In genomic region chr11:130947058-130947457, GRCh38 we compare ENCODE assay signal across 17 cellular contexts. TPM values are rescaled to one million over a fixed set of nuclear protein-coding genes. Genes with fewer than 3 reads are reported as not detected.
DNase-seq lines count a peak whose midpoint lies in the region; ATAC-seq and TF ChIP-seq lines count a peak whose summit lies in the region.
"Had no signal": no experiment of that assay in that cellular context is flagged by ENCODE, and none has a peak within 500 bp of the region (broad histone marks: within the 10 kb centered on the region; RNA-seq: fewer than 3 reads in every experiment).

No MANE protein-coding gene starts in this region.

- no peaks in the 10 kb centered on the region for H3K79me1 ChIP-seq in IMR-90 (ENCODE audit: low read depth in 1 of 2, low read length in 2 of 2)

- H2BK120ac ChIP-seq in IMR-90 (ENCODE audit: low read depth, low read length), result peak overlapping the region; percentile 78

- no peaks in the 10 kb centered on the region for H4K20me1 ChIP-seq in IMR-90 (ENCODE audit: insufficient read depth, low read length)
- H4K20me1 ChIP-seq: BLaER1 had no signal

- intact Hi-C loops in IMR-90 (cut with micrococcal nuclease), result no loop called here
- intact Hi-C loops in breast epithelium (cut with DNase I; ENCODE audit: low total_unique reads), result no loop called here
- intact Hi-C loops in tibial artery (cut with DNase I; ENCODE audit: low total_unique reads), result no loop called here

- peak overlapping the region; percentile 55 for H3K4ac ChIP-seq in IMR-90 (ENCODE audit: low read depth, low read length)

- TF ChIP-seq CTCF in IMR-90 (conservative IDR thresholded peaks at IDR 0.05; ENCODE audit: low read depth, low read length), result no peak
- no peak for TF ChIP-seq CTCF in breast epithelium (IDR thresholded peaks at IDR 0.05)
- no peak for TF ChIP-seq CTCF in tibial artery (IDR thresholded peaks at IDR 0.05)

- TF ChIP-seq POLR2A in IMR-90 (IDR thresholded peaks at IDR 0.05; ENCODE audit: low read depth, low read length) (no peak), breast epithelium (IDR thresholded peaks at IDR 0.05) (no peak)

- peak overlapping the region; percentile 4; the same call in 1 of the 3 replicates for H2BK15ac ChIP-seq in IMR-90 (ENCODE audit: low read depth, low read length)

- peak overlapping the region; percentile 29; the same call in 1 of the 2 replicates for H3K23ac ChIP-seq in IMR-90 (ENCODE audit: low read depth, low read length)

- no peaks in the 10 kb centered on the region for H3K36me3 ChIP-seq in ACC112 (ENCODE audit: insufficient read depth, low read length)
- no peaks in the 10 kb centered on the region for H3K36me3 ChIP-seq in IMR-90 (ENCODE audit: control insufficient read depth, insufficient read depth, low read length)
- no peaks in the 10 kb centered on the region for H3K36me3 ChIP-seq in breast epithelium
- H3K36me3 ChIP-seq in tibial artery, result no peaks in the 10 kb centered on the region
- H3K36me3 ChIP-seq: BLaER1 had no signal

- H3K79me2 ChIP-seq in ACC112 (ENCODE audit: control insufficient read depth, insufficient read depth, low read length, unreplicated experiment), result no peaks in the 10 kb centered on the region

- H3K9ac ChIP-seq in IMR-90 (ENCODE audit: low read depth, low read length), result no peak overlapping the region
- H3K9ac ChIP-seq: BLaER1, GM23248 had no signal

- peak overlapping the region; percentile 53; the same call in 1 of the 2 replicates for H3K14ac ChIP-seq in IMR-90 (replicated peaks; ENCODE audit: low read depth, low read length)

- TF ChIP-seq RAD21 in IMR-90 (IDR thresholded peaks at IDR 0.05; ENCODE audit: low read length), result no peak

- H3K9me1 ChIP-seq in IMR-90 (ENCODE audit: insufficient read depth, low read length), result peaks cover 2% of the 10 kb centered on the region; the same call in 1 of the 2 replicates

- H3K4me3 ChIP-seq in ACC112 (ENCODE audit: low read depth, low read length) (no peak overlapping the region), IMR-90 (ENCODE audit: insufficient read depth, low read depth, low read length) (no peak overlapping the region), breast epithelium (no peak overlapping the region), tibial artery (no peak overlapping the region)
- H3K4me3 ChIP-seq: BLaER1, GM23248 had no signal

- peak overlapping the region in 1 of 2 experiments; percentile 44; a peak in 1 of 4 replicates for H4K8ac ChIP-seq in IMR-90 (ENCODE audit: low read depth in 2 of 2, low read length in 2 of 2)

- H3K9me3 ChIP-seq in IMR-90 (ENCODE audit: control insufficient read depth, insufficient read depth, low read length) (no peaks in the 10 kb centered on the region), breast epithelium (no peaks in the 10 kb centered on the region), tibial artery (no peaks in the 10 kb centered on the region)
- H3K9me3 ChIP-seq: BLaER1, Caco-2 had no signal

- H3K4me2 ChIP-seq in IMR-90 (ENCODE audit: low read depth, low read length), result no peak overlapping the region
- H3K4me2 ChIP-seq: BLaER1 had no signal

- no peak overlapping the region for H2AK9ac ChIP-seq in IMR-90 (replicated peaks; ENCODE audit: low read depth, low read length, poor library complexity)

- H3K27ac ChIP-seq in ACC112 (ENCODE audit: low read depth, low read length) (no peak overlapping the region), IMR-90 (ENCODE audit: insufficient read depth, low read length) (no peak overlapping the region), breast epithelium (peak overlapping the region; percentile 10 to 59), tibial artery (no peak overlapping the region)
- H3K27ac ChIP-seq: BLaER1, C4-2B, GM23248 had no signal

- no peak overlapping the region for H3K56ac ChIP-seq in IMR-90 (ENCODE audit: extremely low read depth, insufficient read depth, low read length)

- peak overlapping the region; percentile 1; the same call in 1 of the 2 replicates for H2AK5ac ChIP-seq in IMR-90 (ENCODE audit: low read depth, low read length)

- POLR2A ChIA-PET in IMR-90 (lab: Charles Lee; ENCODE audit: unreplicated experiment), result no interaction called here

- no peak overlapping the region for H2BK5ac ChIP-seq in IMR-90 (ENCODE audit: low read depth, low read length, poor library complexity, severe bottlenecking)

- H4K91ac ChIP-seq in IMR-90 (ENCODE audit: insufficient read depth, low read depth, low read length), result no peak overlapping the region

- no TSS peak for BruUV-seq in IMR-90 (replicated peaks; lab: Mats Ljungman, UMichigan)

- dilution Hi-C loops in IMR-90 (cut with HindIII; ENCODE audit: low sequenced_read_pairs, unreplicated experiment), result no loop called here

- ATAC-seq in IMR-90 (ENCODE audit: low read depth) (no peak), esophagus mucosa (peak; percentile 23)
- ATAC-seq: CD8-positive, alpha-beta T cell had no signal

- H3K27me3 ChIP-seq in ACC112 (ENCODE audit: insufficient read depth, low read length) (no peaks in the 10 kb centered on the region), IMR-90 (ENCODE audit: control insufficient read depth, insufficient read depth, low read length) (no peaks in the 10 kb centered on the region), breast epithelium (no peaks in the 10 kb centered on the region), tibial artery (no peaks in the 10 kb centered on the region)
- H3K27me3 ChIP-seq: BLaER1 had no signal

- H2BK20ac ChIP-seq in IMR-90 (ENCODE audit: low read depth, low read length), result peak overlapping the region; percentile 77

- H3K4me1 ChIP-seq in ACC112 (ENCODE audit: control insufficient read depth, insufficient read depth, low read length, unreplicated experiment) (peaks cover 24% of the 10 kb centered on the region), IMR-90 (ENCODE audit: control insufficient read depth, insufficient read depth, low read length) (peaks cover 7% of the 10 kb centered on the region), breast epithelium (no peaks in the 10 kb centered on the region), tibial artery (peaks cover 0 to 4% (median 0%) of the 10 kb centered on the region in 4 donors)
- H3K4me1 ChIP-seq: Caco-2 had no signal

- in situ Hi-C loops in IMR-90 (cut with MboI; ENCODE audit: low sequenced_read_pairs), result no loop called here

- H4K5ac ChIP-seq in IMR-90 (ENCODE audit: low read depth, low read length), result no peak overlapping the region

- H2AFZ ChIP-seq in ACC112 (ENCODE audit: low read length, unreplicated experiment) (peak overlapping the region; percentile 42), IMR-90 (replicated peaks; ENCODE audit: low read length, poor library complexity) (no peak overlapping the region)

- WGBS in IMR-90 (ENCODE audit: extremely low coverage in 2 of 2, insufficient read length in 1 of 2), 2 experiments, result 70% methylated on average over 2 of the region's 3 CpGs; no CpG with 5 or more reads in 1 of the 2 experiments

- CTCF ChIA-PET in IMR-90 (lab: Yijun Ruan, JAX), result no interaction called here

- no peak overlapping the region; the same call in 1 of the 2 replicates for H3K18ac ChIP-seq in IMR-90 (ENCODE audit: low read depth, low read length)

- no peak for DNase-seq in IMR-90
- DNase-seq in breast epithelium (ENCODE audit: low spot score in 2 of 2), result no peak
- no peak for DNase-seq in tibial artery
- no peak for DNase-seq in NCI-H1930 (lab: John Stamatoyannopoulos, UW)
- DNase-seq in T-helper 2 cell, result no peak
- DNase-seq: Caco-2; CD4-positive, CD25-positive, alpha-beta regulatory T cell; CD8-positive, alpha-beta T cell; DMS153; DND-41; GM23248; H7; HCEC 1CT had no signal

TF ChIP-seq in IMR-90, 13 proteins besides CTCF, POLR2A, EP300 and RAD21:
- TF ChIP-seq USF2 (IDR thresholded peaks at IDR 0.05; ENCODE audit: low read depth, low read length) (no peak), NFE2L2 (IDR thresholded peaks at IDR 0.05; ENCODE audit: low read depth, low read length) (no peak), FOS (IDR thresholded peaks at IDR 0.05; ENCODE audit: low read depth, low read length) (no peak), RFX5 (IDR thresholded peaks at IDR 0.05; ENCODE audit: low read depth, low read length) (no peak), RCOR1 (IDR thresholded peaks at IDR 0.05; ENCODE audit: insufficient replicate concordance, low read length) (no peak), CEBPB (IDR thresholded peaks at IDR 0.05; ENCODE audit: low read depth, low read length) (no peak), MAFK (IDR thresholded peaks at IDR 0.05; ENCODE audit: low read depth, low read length) (no peak), BHLHE40 (IDR thresholded peaks at IDR 0.05; ENCODE audit: low read depth, low read length) (no peak)

RNA-seq across cellular contexts. Expression of gene SNX19, which starts 30.8 kb away (rescaled TPM):
- total RNA-seq in IMR-90 (2012; rRNA removed), result 90.0 and 113 TPM in 2 replicates
- 31.1 and 35.9 TPM in 2 replicates for polyA plus RNA-seq in IMR-90 (2012; rRNA removed)
- polyA plus RNA-seq in IMR-90 (2012; cell fraction: cytosol; rRNA removed), result 23.1 and 25.6 TPM in 2 replicates
- polyA plus RNA-seq in IMR-90 (2012; cell fraction: nucleus; rRNA removed; ENCODE audit: low replicate concordance), result 30.1 and 42.6 TPM in 2 replicates
- total RNA-seq in breast epithelium, result 100 to 1,000 TPM in 2 of 3 donors, 10 to 100 TPM in 1; 91.0 to 119 (median 100) TPM
- total RNA-seq in esophagus mucosa, result 27.2 TPM

Comparison
In these comparisons a context has a peak if more than half of its experiments do, and no peak if none do; other contexts are left out.
1. H3K27ac ChIP-seq: peak in breast epithelium (2 of 2); none in ACC112 (single experiment), IMR-90 (single experiment) and tibial artery (0 of 2).